8 cellular contexts compared by ENCODE assay signal in genomic region chr22:46052331-46052771, GRCh38.
DNase-seq lines count a peak whose midpoint lies in the region; ATAC-seq and TF ChIP-seq lines count a peak whose summit lies in the region.

No MANE protein-coding gene starts in this region.

- TF ChIP-seq EP300 in ovary (IDR thresholded peaks at IDR 0.05): no peak

- peaks cover 7% of the 10 kb centered on the region; the same call in 1 of the 2 replicates for H3K4me1 ChIP-seq in SJCRH30
- H3K4me1 ChIP-seq in esophagus (ENCODE audit: control insufficient read depth in 2 of 2, insufficient read depth in 2 of 2, low read length in 1 of 2): peaks cover 17 to 37% of the 10 kb centered on the region in 2 donors
- peaks cover 25% of the 10 kb centered on the region for H3K4me1 ChIP-seq in ovary (ENCODE audit: insufficient read depth)

- no peak for TF ChIP-seq CTCF in C4-2B (conservative IDR thresholded peaks at IDR 0.05)
- no peak for TF ChIP-seq CTCF in ovary (IDR thresholded peaks at IDR 0.05)

- intact Hi-C loops in ovary (cut with DNase I): no loop called here

- no peaks in the 10 kb centered on the region for H3K9me3 ChIP-seq in SJCRH30 (replicated peaks)
- no peaks in the 10 kb centered on the region for H3K9me3 ChIP-seq in esophagus (ENCODE audit: control insufficient read depth in 2 of 2, insufficient read depth in 1 of 2, low read depth in 1 of 2, low read length in 1 of 2)
- H3K9me3 ChIP-seq in ovary: no peaks in the 10 kb centered on the region

- H3K27me3 ChIP-seq in SJCRH30: no peaks in the 10 kb centered on the region
- H3K27me3 ChIP-seq in esophagus (ENCODE audit: control insufficient read depth in 1 of 2, insufficient read depth in 2 of 2, low read length in 2 of 2): no peaks in the 10 kb centered on the region
- no peaks in the 10 kb centered on the region for H3K27me3 ChIP-seq in ovary

- H3K27ac ChIP-seq in C4-2B (peak overlapping the region; percentile 99), SJCRH30 (peak overlapping the region; percentile 55; the same call in 1 of the 2 replicates), esophagus (ENCODE audit: low read depth in 2 of 2, low read length in 1 of 2) (peak overlapping the region; percentile 98 to 99), ovary (peak overlapping the region; percentile 95 to 100)

- no peak for TF ChIP-seq POLR2A in ovary (IDR thresholded peaks at IDR 0.05)

- ATAC-seq in HG03175 (IDR thresholded peaks at IDR 0.05; ENCODE audit: unreplicated experiment): no peak

- H3K4me3 ChIP-seq in SJCRH30: peak overlapping the region; percentile 78
- H3K4me3 ChIP-seq in esophagus (ENCODE audit: low read depth in 1 of 2, low read length in 2 of 2): peak overlapping the region in 1 of 2 donors; percentile 61
- H3K4me3 ChIP-seq in ovary: peak overlapping the region; percentile 87

- no peaks in the 10 kb centered on the region for H3K36me3 ChIP-seq in SJCRH30
- H3K36me3 ChIP-seq in esophagus (ENCODE audit: control insufficient read depth in 2 of 2, insufficient read depth in 2 of 2, low read length in 1 of 2): peaks cover 0 to 7% of the 10 kb centered on the region in 2 donors
- H3K36me3 ChIP-seq in ovary: no peaks in the 10 kb centered on the region

- DNase-seq in SJCRH30: no peak
- peak in 4 of 5 donors; percentile 48 to 67 (median 64) for DNase-seq in ovary
- no peak for DNase-seq in NCI-H345 (lab: John Stamatoyannopoulos, UW)
- no peak for DNase-seq in activated effector memory CD4-positive, alpha-beta T cell treated with anti-CD3 and anti-CD28 coated beads, Interleukin-2, amount 50 U/mL, for 16 hours
- no peak for DNase-seq in stimulated activated CD4-positive, alpha-beta T cell treated with anti-CD3 and anti-CD28 coated beads, Interleukin-1b, Interleukin-23, amount 100 ng/mL, for 48 hours

- WGBS in esophagus, 2 donors: 18 to 20% methylated on average over 6 of the region's 6 CpGs
- WGBS in ovary, 3 donors: 1 to 16% (median 6%) methylated on average over 6 of the region's 6 CpGs

Comparison
In these comparisons a context has a peak if more than half of its experiments do, and no peak if none do; other contexts are left out.
1. DNase-seq: peak in ovary (4 of 5); none in SJCRH30 (0 of 2), NCI-H345 (single experiment), activated effector memory CD4-positive, alpha-beta T cell treated with anti-CD3 and anti-CD28 coated beads, Interleukin-2, amount 50 U/mL, for 16 hours (single experiment) and stimulated activated CD4-positive, alpha-beta T cell treated with anti-CD3 and anti-CD28 coated beads, Interleukin-1b, Interleukin-23, amount 100 ng/mL, for 48 hours (single experiment).
2. Peak in every context shown above with its lines, with median percentiles within 50 percentile points of each other: H3K27ac ChIP-seq.